ENCODE assay signal across 8 cellular contexts in the genomic region with DNA sequence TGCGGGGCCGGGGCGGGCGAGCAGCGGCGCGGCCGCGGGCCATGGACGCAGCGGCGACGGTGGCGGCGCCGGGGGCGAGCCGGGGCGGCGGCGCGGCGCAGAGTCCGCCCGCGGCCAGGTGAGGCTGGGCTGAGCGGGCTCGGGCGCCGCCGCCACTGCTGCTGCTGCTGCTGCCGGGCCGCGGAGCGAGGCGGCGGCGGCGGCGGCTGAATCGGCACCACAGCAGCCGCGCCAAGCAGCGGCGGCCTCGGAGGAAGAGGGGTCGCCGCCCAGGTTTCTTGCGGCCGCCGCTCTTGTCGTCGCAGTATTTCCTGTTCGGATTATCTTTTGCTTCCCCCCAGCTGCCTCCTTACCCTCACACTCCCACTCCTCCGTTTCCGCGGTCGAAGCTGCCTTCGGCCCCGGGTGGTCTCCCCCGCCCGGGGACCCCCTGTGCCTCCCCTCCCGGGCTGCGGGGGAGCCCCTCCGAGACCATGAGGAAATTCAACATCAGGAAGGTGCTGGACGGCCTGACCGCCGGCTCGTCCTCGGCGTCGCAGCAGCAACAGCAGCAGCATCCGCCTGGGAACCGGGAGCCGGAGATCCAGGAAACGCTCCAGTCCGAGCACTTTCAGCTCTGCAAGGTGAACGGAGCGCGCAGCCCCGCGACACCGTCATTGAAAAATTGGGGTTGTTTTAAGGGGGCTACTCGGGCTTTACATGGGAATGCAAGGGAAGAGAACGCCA. TPM values are rescaled to one million over a fixed set of nuclear protein-coding genes. Genes with fewer than 3 reads are reported as not detected.
DNase-seq lines count a peak whose midpoint lies in the region; ATAC-seq and TF ChIP-seq lines count a peak whose summit lies in the region.

STXBP5 (plus strand) TSS at position 358 of the 726 bp plus-strand sequence; CDS start at position 474, 116 bp downstream.

- H3K36me3 ChIP-seq in adrenal gland (replicated peaks in 1 of 2) = no peaks in the 10 kb centered on the region

- H3K4me3 ChIP-seq in adrenal gland = peak within 1 kb of the TSS; percentile 68 to 99 (median 90)

- intact Hi-C loops in adrenal gland (cut with DNase I) = loop anchor here in 1 of 2 donors (5.0 kb wide), 1 partner anchor 347 kb away; no protein-coding TSS in a partner anchor
- intact Hi-C loops in left cardiac atrium (cut with DNase I) = no loop called here
- intact Hi-C loops in posterior vena cava (cut with DNase I) = loop anchor here in 1 of 2 donors (5.0 kb wide), 1 partner anchor 592 kb away; no protein-coding TSS in a partner anchor

- no peaks in the 10 kb centered on the region for H3K9me3 ChIP-seq in adrenal gland (replicated peaks in 1 of 3)

- no peak for TF ChIP-seq CTCF in adrenal gland (IDR thresholded peaks at IDR 0.05)

- no peaks in the 10 kb centered on the region for H3K27me3 ChIP-seq in adrenal gland

- DNase-seq in COLO668 (lab: John Stamatoyannopoulos, UW; ENCODE audit: unreplicated experiment) (peak; percentile 70), SW480 (ENCODE audit: low spot score) (peak; percentile 38), adrenal gland (peak; percentile 36 to 79 (median 64)), left cardiac atrium (peak; percentile 61), posterior vena cava (ENCODE audit: low spot score) (peak; percentile 83), COR-L47 (lab: John Stamatoyannopoulos, UW) (no peak)

- WGBS in adrenal gland, 4 donors = 1% methylated on average over 32 to 85 of the region's 85 CpGs

- TF ChIP-seq POLR2A in adrenal gland (IDR thresholded peaks at IDR 0.05) = no peak

- peak; percentile 31 for ATAC-seq in GM19452 (IDR thresholded peaks at IDR 0.05; ENCODE audit: unreplicated experiment)
- ATAC-seq in HG03558 (IDR thresholded peaks at IDR 0.05; ENCODE audit: extremely low read depth, unreplicated experiment) = peak; percentile 13
- peak; percentile 8 to 9 for ATAC-seq in left cardiac atrium

- H3K4me1 ChIP-seq in adrenal gland (replicated peaks in 1 of 2) = peaks cover 16 to 35% of the 10 kb centered on the region in 2 donors

- H3K27ac ChIP-seq in adrenal gland = peak within 1 kb of the TSS; percentile 80 to 97 (median 95)

RNA-seq across cellular contexts. Expression of gene STXBP5, which starts in this region (rescaled TPM):
- total RNA-seq in adrenal gland (10 to 100 TPM; 18.0 to 66.3 (median 30.1) TPM), left cardiac atrium (10 to 100 TPM; 10.6 to 13.0 TPM), posterior vena cava (10 to 100 TPM; 21.6 to 30.0 TPM)
- polyA plus RNA-seq in adrenal gland = 10 to 100 TPM; 22.8 to 40.1 (median 26.5) TPM
